12 cellular contexts compared by ENCODE assay signal in genomic region chr11:48004456-48004855, GRCh38. TPM values are rescaled to one million over a fixed set of nuclear protein-coding genes. Genes with fewer than 3 reads are reported as not detected.
A peak's percentile ranks its signal among the peaks of the same experiment; 100 is the strongest.
DNase-seq lines count a peak whose midpoint lies in the region; TF ChIP-seq lines count a peak whose summit lies in the region.
"Had no signal": no experiment of that assay in that cellular context is flagged by ENCODE, and none has a peak within 500 bp of the region (broad histone marks: within the 10 kb centered on the region; RNA-seq: fewer than 3 reads in every experiment).

No MANE protein-coding gene starts in this region.

- no peaks in the 10 kb centered on the region for H3K27me3 ChIP-seq in CD8-positive, alpha-beta memory T cell (ENCODE audit: insufficient read depth, low read length, poor library complexity, severe bottlenecking)
- H3K27me3 ChIP-seq in Karpas-422 (ENCODE audit: low read length) (no peaks in the 10 kb centered on the region), neural progenitor cell (no peaks in the 10 kb centered on the region), dorsolateral prefrontal cortex (no peaks in the 10 kb centered on the region)
- H3K27me3 ChIP-seq: tibial artery had no signal

- DNase-seq in CD8-positive, alpha-beta memory T cell: no peak
- no peak for DNase-seq in Karpas-422
- DNase-seq in neural progenitor cell (ENCODE audit: low spot score): no peak
- no peak for DNase-seq in dorsolateral prefrontal cortex
- DNase-seq in NCI-H774 (lab: John Stamatoyannopoulos, UW): no peak
- DNase-seq in NCI-H1694 treated with DMSO at 0.1 percent for 48 hours (lab: John Stamatoyannopoulos, UW): no peak
- DNase-seq: Caco-2, NCI-H2081 treated with DMSO at 0.1 percent for 48 hours, PC-3 had no signal

- POLR2A ChIA-PET in CD8-positive, alpha-beta memory T cell (lab: Charles Lee): interaction anchor here (0.6 kb wide), 1 partner anchor 55 kb away, joined by 5 read pairs; no protein-coding TSS in a partner anchor

- H3K27ac ChIP-seq in CD8-positive, alpha-beta memory T cell (ENCODE audit: low read depth, low read length): no peak overlapping the region
- H3K27ac ChIP-seq in Karpas-422 (ENCODE audit: low read length): peak overlapping the region; percentile 95
- H3K27ac ChIP-seq in neural progenitor cell: no peak overlapping the region
- H3K27ac ChIP-seq in dorsolateral prefrontal cortex: peak overlapping the region in 3 of 59 donors; percentile 14 to 39 (median 18)
- H3K27ac ChIP-seq: KMS-11, tibial artery had no signal

- peaks cover 16% of the 10 kb centered on the region for H3F3A ChIP-seq in neural progenitor cell (ENCODE audit: low read depth)

- H3K9me3 ChIP-seq in CD8-positive, alpha-beta memory T cell (ENCODE audit: low read length): no peaks in the 10 kb centered on the region
- no peaks in the 10 kb centered on the region for H3K9me3 ChIP-seq in Karpas-422 (ENCODE audit: low read length)
- H3K9me3 ChIP-seq in neural progenitor cell (ENCODE audit: low read depth): no peaks in the 10 kb centered on the region
- H3K9me3 ChIP-seq: Caco-2, tibial artery had no signal

- CTCF ChIA-PET in CD8-positive, alpha-beta memory T cell (lab: Charles Lee): interaction anchor here (2.5 to 4.5 kb wide), 2 partner anchors 8 to 13 kb away, joined by 9 to 31 read pairs; no protein-coding TSS in a partner anchor

- peak overlapping the region; percentile 93 to 99 (median 96) for H3K27ac Mint-ChIP-seq in CD8-positive, alpha-beta memory T cell
- peak overlapping the region; percentile 99 for H3K27ac Mint-ChIP-seq in activated naive CD8-positive, alpha-beta T cell
- H3K27ac Mint-ChIP-seq in neural progenitor cell: peak overlapping the region; percentile 53

- H3K36me3 Mint-ChIP-seq in CD8-positive, alpha-beta memory T cell: peaks cover 0 to 1% (median 0%) of the 10 kb centered on the region in 3 donors
- peaks cover 3% of the 10 kb centered on the region for H3K36me3 Mint-ChIP-seq in activated naive CD8-positive, alpha-beta T cell
- H3K36me3 Mint-ChIP-seq in neural progenitor cell: no peaks in the 10 kb centered on the region

- H3K9me3 Mint-ChIP-seq in CD8-positive, alpha-beta memory T cell: no peaks in the 10 kb centered on the region
- H3K9me3 Mint-ChIP-seq in activated naive CD8-positive, alpha-beta T cell (ENCODE audit: low read depth): no peaks in the 10 kb centered on the region
- H3K9me3 Mint-ChIP-seq in neural progenitor cell: no peaks in the 10 kb centered on the region

- H3K79me2 ChIP-seq in Karpas-422 (ENCODE audit: low read length) (peaks cover 97% of the 10 kb centered on the region), neural progenitor cell (ENCODE audit: low read depth) (peaks cover 50% of the 10 kb centered on the region)

- H3K4me3 ChIP-seq in CD8-positive, alpha-beta memory T cell (ENCODE audit: low read length): peak overlapping the region; percentile 0
- H3K4me3 ChIP-seq in Karpas-422 (ENCODE audit: low read length) (peak overlapping the region; percentile 25; the same call in 1 of the 2 replicates), neural progenitor cell (no peak overlapping the region), dorsolateral prefrontal cortex (no peak overlapping the region)
- H3K4me3 ChIP-seq: tibial artery had no signal

- H4K20me1 ChIP-seq in Karpas-422 (ENCODE audit: insufficient read depth, low read depth, low read length) (peaks cover 15% of the 10 kb centered on the region; the same call in 1 of the 2 replicates), neural progenitor cell (ENCODE audit: low read depth) (peaks cover 54% of the 10 kb centered on the region)

- H3K4me3 Mint-ChIP-seq in CD8-positive, alpha-beta memory T cell: peak overlapping the region; percentile 23 to 82 (median 77)
- peak overlapping the region; percentile 77 for H3K4me3 Mint-ChIP-seq in activated naive CD8-positive, alpha-beta T cell
- no peak overlapping the region for H3K4me3 Mint-ChIP-seq in neural progenitor cell

- H3K9ac ChIP-seq in Karpas-422 (ENCODE audit: low read length): peak overlapping the region; percentile 54
- H3K9ac ChIP-seq in neural progenitor cell: no peak overlapping the region
- H3K9ac ChIP-seq: KMS-11 had no signal

- peaks cover 76 to 92% (median 90%) of the 10 kb centered on the region in 3 donors for H3K4me1 Mint-ChIP-seq in CD8-positive, alpha-beta memory T cell
- H3K4me1 Mint-ChIP-seq in activated naive CD8-positive, alpha-beta T cell (ENCODE audit: low read depth): peaks cover 82% of the 10 kb centered on the region
- peaks cover 42% of the 10 kb centered on the region for H3K4me1 Mint-ChIP-seq in neural progenitor cell

- H3K36me3 ChIP-seq in CD8-positive, alpha-beta memory T cell (ENCODE audit: insufficient read depth, low read length): no peaks in the 10 kb centered on the region
- peaks cover 6% of the 10 kb centered on the region; the same call in 1 of the 2 replicates for H3K36me3 ChIP-seq in Karpas-422 (ENCODE audit: insufficient read depth, low read length)
- no peaks in the 10 kb centered on the region for H3K36me3 ChIP-seq in neural progenitor cell
- H3K36me3 ChIP-seq: tibial artery had no signal

- intact Hi-C loops in dorsolateral prefrontal cortex (cut with DNase I): no loop called here

- H3K27me3 Mint-ChIP-seq in CD8-positive, alpha-beta memory T cell: no peaks in the 10 kb centered on the region
- H3K27me3 Mint-ChIP-seq in activated naive CD8-positive, alpha-beta T cell: no peaks in the 10 kb centered on the region
- H3K27me3 Mint-ChIP-seq in neural progenitor cell (ENCODE audit: insufficient read depth, low read depth): peaks cover 8% of the 10 kb centered on the region

- no peaks in the 10 kb centered on the region for H3K9me2 ChIP-seq in Karpas-422 (replicated peaks; ENCODE audit: insufficient read depth, low read length)

- no peak overlapping the region for H2AFZ ChIP-seq in Karpas-422 (ENCODE audit: low read length)
- no peak overlapping the region for H2AFZ ChIP-seq in neural progenitor cell (replicated peaks)

- H3K4me2 ChIP-seq in Karpas-422 (ENCODE audit: low read depth, low read length, poor library complexity, severe bottlenecking) (peak overlapping the region; percentile 57), neural progenitor cell (no peak overlapping the region)
- H3K4me2 ChIP-seq: KMS-11 had no signal

- TF ChIP-seq CTCF in neural progenitor cell (IDR thresholded peaks at IDR 0.05) (no peak), dorsolateral prefrontal cortex (IDR thresholded peaks at IDR 0.05 in 54 of 56, conservative IDR thresholded peaks at IDR 0.05 in 2 of 56; ENCODE audit: low read depth in 1 of 56, partially characterized antibody in 56 of 56) (no peak)

- H3K4me1 ChIP-seq in CD8-positive, alpha-beta memory T cell (ENCODE audit: insufficient read depth, low read length): peaks cover 92% of the 10 kb centered on the region
- H3K4me1 ChIP-seq in Karpas-422 (ENCODE audit: low read length): peaks cover 93% of the 10 kb centered on the region
- H3K4me1 ChIP-seq in neural progenitor cell: peaks cover 32% of the 10 kb centered on the region

RNA-seq across cellular contexts. Expression of gene PTPRJ, which starts 24.1 kb away (rescaled TPM):
- total RNA-seq in CD8-positive, alpha-beta memory T cell: 10 to 100 TPM; 25.1 to 25.6 TPM
- polyA plus RNA-seq in CD8-positive, alpha-beta memory T cell: 16.0 TPM
- 90.3 and 132 TPM in 2 replicates for total RNA-seq in Karpas-422 (2014; rRNA removed; shearing (Covaris generic); ENCODE audit: low replicate concordance)
- total RNA-seq in neural progenitor cell (ENCODE audit: low replicate concordance) (17.3 and 28.0 TPM in 2 replicates), dorsolateral prefrontal cortex (10 to 100 TPM; 28.6 to 58.8 (median 37.2) TPM)

Comparison
In these comparisons a context has a peak if more than half of its experiments do, and no peak if none do; other contexts are left out.
1. H3K4me3 ChIP-seq: peak in CD8-positive, alpha-beta memory T cell (single experiment) and Karpas-422 (single experiment); none in neural progenitor cell (single experiment) and dorsolateral prefrontal cortex (0 of 59).
2. Peak in every context shown above with its lines, with median percentiles within 50 percentile points of each other: H3K27ac Mint-ChIP-seq.